Comparison of ENCODE assay signal across 25 cellular contexts in the genomic region with DNA sequence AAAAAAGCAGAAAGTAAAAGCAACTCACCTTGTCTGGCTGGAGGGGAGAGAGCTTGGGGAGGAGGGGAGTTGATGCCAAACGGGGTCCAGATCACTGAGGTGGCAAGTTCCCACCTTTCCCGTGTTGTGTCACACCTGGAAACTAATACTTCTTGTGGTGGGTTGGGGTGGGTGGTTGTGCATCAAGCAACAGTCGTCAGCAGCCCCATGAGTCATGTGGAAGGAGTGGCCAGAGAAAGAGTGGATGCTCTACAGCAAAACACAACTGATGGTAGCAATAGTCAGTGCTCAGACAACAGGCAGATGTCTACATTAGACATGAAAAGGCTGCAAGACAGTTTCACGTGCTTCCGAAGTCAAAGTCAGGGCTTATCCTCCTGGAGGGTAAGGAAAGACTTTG. TPM values are rescaled to one million over a fixed set of nuclear protein-coding genes. Genes with fewer than 3 reads are reported as not detected.
A peak's percentile ranks its signal among the peaks of the same experiment; 100 is the strongest.
DNase-seq lines count a peak whose midpoint lies in the region; ATAC-seq and TF ChIP-seq lines count a peak whose summit lies in the region.
"Had no signal": no experiment of that assay in that cellular context is flagged by ENCODE, and none has a peak within 500 bp of the region (broad histone marks: within the 10 kb centered on the region; RNA-seq: fewer than 3 reads in every experiment).

No MANE protein-coding gene starts in this region.

- H3K4me1 Mint-ChIP-seq in activated CD4-positive, alpha-beta T cell treated with anti-CD3 and anti-CD28 coated beads for 36 hours: peaks cover 11% of the 10 kb centered on the region
- H3K4me1 Mint-ChIP-seq: nephron had no signal

- H3K36me3 Mint-ChIP-seq in activated CD4-positive, alpha-beta T cell treated with anti-CD3 and anti-CD28 coated beads for 36 hours (ENCODE audit: low read depth): peaks cover 2% of the 10 kb centered on the region

- ATAC-seq in activated CD4-positive, alpha-beta T cell treated with anti-CD3 and anti-CD28 coated beads for 36 hours: peak; percentile 81
- ATAC-seq in stimulated activated naive CD8-positive, alpha-beta T cell treated with anti-CD3 and anti-CD28 coated beads, Interleukin-15, Interleukin-2, amounts not matched to agents 100 U/mL and 50 U/mL, for 24 hours: peak; percentile 68
- ATAC-seq: T-cell had no signal

- TF ChIP-seq CTCF in choroid plexus epithelial cell (conservative IDR thresholded peaks at IDR 0.05; ENCODE audit: low read depth, low read length): no peak

- peak overlapping the region; percentile 7 for H3K27ac Mint-ChIP-seq in activated CD4-positive, alpha-beta T cell treated with anti-CD3 and anti-CD28 coated beads for 36 hours
- H3K27ac Mint-ChIP-seq: mesothelial cell of epicardium, nephron, T-cell had no signal

- H3K4me3 ChIP-seq in choroid plexus epithelial cell (ENCODE audit: low read depth, low read length): no peak overlapping the region
- H3K4me3 ChIP-seq: esophagus muscularis mucosa had no signal

- CTCF ChIA-PET in activated CD4-positive, alpha-beta T cell treated with anti-CD3 and anti-CD28 coated beads for 36 hours (lab: Charles Lee): interaction anchor here (0.6 to 1.3 kb wide), 5 partner anchors 12 to 127 kb away, joined by 3 read pairs; no protein-coding TSS in a partner anchor

- no peaks in the 10 kb centered on the region for H3K9me3 Mint-ChIP-seq in activated CD4-positive, alpha-beta T cell treated with anti-CD3 and anti-CD28 coated beads for 36 hours (ENCODE audit: low read depth)

- no peaks in the 10 kb centered on the region for H3K27me3 Mint-ChIP-seq in activated CD4-positive, alpha-beta T cell treated with anti-CD3 and anti-CD28 coated beads for 36 hours
- H3K27me3 Mint-ChIP-seq: T-cell had no signal

- intact Hi-C loops in activated CD4-positive, alpha-beta T cell treated with anti-CD3 and anti-CD28 coated beads for 36 hours (cut with DNase I, micrococcal nuclease): no loop called here

- no peak overlapping the region for H3K4me3 Mint-ChIP-seq in activated CD4-positive, alpha-beta T cell treated with anti-CD3 and anti-CD28 coated beads for 36 hours
- H3K4me3 Mint-ChIP-seq: mesothelial cell of epicardium, nephron, T-cell had no signal

- DNase-seq in activated CD4-positive, alpha-beta T cell treated with anti-CD3 and anti-CD28 coated beads for 36 hours: peak; percentile 49
- no peak for DNase-seq in activated CD4-positive, alpha-beta T cell treated with anti-CD3 and anti-CD28 coated beads, Interleukin-2, amount 50 U/mL, for 1 hour
- peak; percentile 22 for DNase-seq in stimulated activated CD4-positive, alpha-beta T cell treated with anti-CD3 and anti-CD28 coated beads, Interleukin-2, amount 100 ng/mL, for 4 hours (ENCODE audit: low read depth)
- DNase-seq in stimulated activated CD4-positive, alpha-beta T cell treated with anti-CD3 and anti-CD28 coated beads, Interleukin-12 subunit alpha, Interleukin-12 subunit beta, amount 100 ng/mL, for 4 hours: no peak
- DNase-seq in choroid plexus epithelial cell (ENCODE audit: low read depth) (peak; percentile 24), DMS153 (lab: John Stamatoyannopoulos, UW) (no peak), NCI-H226 (no peak)
- DNase-seq in stimulated activated naive CD8-positive, alpha-beta T cell treated with anti-CD3 and anti-CD28 coated beads, Interleukin-15, Interleukin-2, amounts not matched to agents 100 U/mL and 50 U/mL, for 24 hours: peak; percentile 32
- DNase-seq: 8988T; activated effector memory CD4-positive, alpha-beta T cell treated with anti-CD3 and anti-CD28 coated beads, Interleukin-2, amount 50 U/mL, for 16 hours; anterior cingulate cortex; cerebellar nuclear complex; DMS79 treated with DMSO at 0.1 percent for 48 hours; effector CD4-positive, alpha-beta T cell; glutamatergic neuron; KBM-7; NCI-H187 treated with DMSO at 0.1 percent for 48 hours; NCI-H345; NCI-H82; OCI-M1; Right ventricle myocardium superior; T-cell had no signal

- POLR2A ChIA-PET in activated CD4-positive, alpha-beta T cell treated with anti-CD3 and anti-CD28 coated beads for 36 hours (lab: Charles Lee): interaction anchor here (0.7 kb wide), 1 partner anchor 22 kb away, joined by 4 read pairs; no protein-coding TSS in a partner anchor

RNA-seq across cellular contexts. Expression of gene ARSG, which starts 35.4 kb away (rescaled TPM):
- total RNA-seq in activated CD4-positive, alpha-beta T cell treated with anti-CD3 and anti-CD28 coated beads for 36 hours: 10 to 100 TPM in 1 of 2 experiments, 1 to 10 TPM in 1; 7.8 to 10.9 TPM

RNA-seq across cellular contexts. Expression of gene SLC16A6, which starts 35.8 kb away (rescaled TPM):
- 1 to 10 TPM; 2.9 to 3.2 TPM for total RNA-seq in activated CD4-positive, alpha-beta T cell treated with anti-CD3 and anti-CD28 coated beads for 36 hours

Comparison
In these comparisons a context has a peak if more than half of its experiments do, and no peak if none do; other contexts are left out.
1. DNase-seq: peak in activated CD4-positive, alpha-beta T cell treated with anti-CD3 and anti-CD28 coated beads for 36 hours (single experiment), stimulated activated CD4-positive, alpha-beta T cell treated with anti-CD3 and anti-CD28 coated beads, Interleukin-2, amount 100 ng/mL, for 4 hours (single experiment), choroid plexus epithelial cell (single experiment) and stimulated activated naive CD8-positive, alpha-beta T cell treated with anti-CD3 and anti-CD28 coated beads, Interleukin-15, Interleukin-2, amounts not matched to agents 100 U/mL and 50 U/mL, for 24 hours (single experiment); none in activated CD4-positive, alpha-beta T cell treated with anti-CD3 and anti-CD28 coated beads, Interleukin-2, amount 50 U/mL, for 1 hour (single experiment), stimulated activated CD4-positive, alpha-beta T cell treated with anti-CD3 and anti-CD28 coated beads, Interleukin-12 subunit alpha, Interleukin-12 subunit beta, amount 100 ng/mL, for 4 hours (single experiment), DMS153 (single experiment) and NCI-H226 (single experiment).